Comparison of ENCODE assay signal across 8 cellular contexts in the genomic region with DNA sequence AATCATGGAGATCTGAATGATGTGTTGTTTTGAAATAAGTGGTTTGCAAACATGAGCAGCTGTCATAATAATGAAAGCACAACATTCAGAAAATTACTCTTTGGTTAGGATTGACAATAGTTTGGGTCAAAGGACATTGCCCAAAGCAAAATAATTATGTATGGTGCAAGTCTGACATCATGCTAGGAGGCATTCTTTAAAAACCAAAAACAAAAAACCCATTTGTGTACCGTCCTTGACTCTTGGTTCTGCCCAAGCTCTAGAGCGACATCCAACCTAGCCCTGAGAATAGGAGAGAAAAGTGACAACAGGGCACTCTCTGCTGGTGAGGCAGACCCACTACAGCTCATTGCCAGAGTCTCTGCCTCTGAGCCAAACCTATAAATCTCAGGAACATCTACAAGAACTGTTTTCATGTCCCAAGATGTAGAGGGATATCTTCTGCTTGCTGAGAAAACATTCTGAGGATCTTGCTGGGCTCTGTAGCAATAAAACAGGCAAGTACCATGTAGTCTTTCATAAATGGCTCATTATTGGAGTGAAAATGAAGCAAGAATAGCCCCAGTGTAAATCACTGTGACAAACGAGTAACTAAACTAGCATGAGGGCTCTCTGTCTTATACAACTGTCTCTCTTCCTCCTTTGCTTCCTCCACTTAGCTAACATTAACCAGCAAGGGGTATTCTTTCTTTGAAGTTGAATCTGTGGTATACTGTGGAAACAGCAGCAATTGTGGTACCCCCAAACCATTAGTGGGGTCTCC.
DNase-seq lines count a peak whose midpoint lies in the region; ATAC-seq, FAIRE-seq and TF ChIP-seq lines count a peak whose summit lies in the region.

No MANE protein-coding gene starts in this region.

- FAIRE-seq in bronchial epithelial cell (lab: Jason Lieb, UNC): peak; percentile 36

- TF ChIP-seq CTCF in bronchial epithelial cell (IDR thresholded peaks at IDR 0.05; ENCODE audit: insufficient read depth, low read length, severe bottlenecking) (peak; percentile 66), right lobe of liver (IDR thresholded peaks at IDR 0.05) (peak; percentile 37 to 46 (median 42))

- H3K27ac ChIP-seq in right lobe of liver (no peak overlapping the region), thymus (ENCODE audit: low read depth) (peak overlapping the region; percentile 46)

- H3K9me3 ChIP-seq in right lobe of liver: no peaks in the 10 kb centered on the region
- no peaks in the 10 kb centered on the region for H3K9me3 ChIP-seq in thymus (ENCODE audit: control insufficient read depth)

- DNase-seq in Right ventricle myocardium superior (no peak), cardiac septum (ENCODE audit: low spot score) (no peak), NCI-H1092 treated with DMSO at 0.1 percent for 48 hours (lab: John Stamatoyannopoulos, UW) (peak; percentile 68), T-helper 1 cell (peak in 4 of 5 donors; percentile 31 to 83 (median 40)), bronchial epithelial cell (ENCODE audit: low read depth) (peak; percentile 33), right lobe of liver (no peak)

- intact Hi-C loops in Right ventricle myocardium superior (cut with DNase I) (no loop called here), cardiac septum (cut with DNase I) (no loop called here), right lobe of liver (cut with DNase I) (loop anchor here in 1 of 2 donors (10.0 kb wide), 1 partner anchor 470 kb away; no protein-coding TSS in a partner anchor)

- 18% methylated on average over 3 of the region's 3 CpGs for WGBS in right lobe of liver (ENCODE audit: insufficient coverage, low coverage, low lambda C conversion rate, missing lambda C conversion rate)
- WGBS in thymus: 35% methylated on average over 3 of the region's 3 CpGs

- TF ChIP-seq POLR2A in right lobe of liver (IDR thresholded peaks at IDR 0.05): no peak

- H3K4me3 ChIP-seq in bronchial epithelial cell (ENCODE audit: low read depth, low read length) (no peak overlapping the region), right lobe of liver (no peak overlapping the region), thymus (ENCODE audit: low read length) (no peak overlapping the region)

- H3K4me1 ChIP-seq in right lobe of liver (no peaks in the 10 kb centered on the region), thymus (ENCODE audit: control insufficient read depth, insufficient read depth, low read length) (peaks cover 32% of the 10 kb centered on the region)

- H3K36me3 ChIP-seq in bronchial epithelial cell (ENCODE audit: control insufficient read depth, insufficient read depth, low read length): no peaks in the 10 kb centered on the region
- no peaks in the 10 kb centered on the region for H3K36me3 ChIP-seq in right lobe of liver
- no peaks in the 10 kb centered on the region for H3K36me3 ChIP-seq in thymus (ENCODE audit: control insufficient read depth, insufficient read depth)

- ATAC-seq in Right ventricle myocardium superior (ENCODE audit: poor library complexity) (peak; percentile 69), HG02610 (IDR thresholded peaks at IDR 0.05; ENCODE audit: unreplicated experiment) (peak; percentile 39), right lobe of liver (peak; percentile 63 to 88 (median 78))

- H3K27me3 ChIP-seq in bronchial epithelial cell (ENCODE audit: control insufficient read depth, insufficient read depth, low read length) (peaks cover 2% of the 10 kb centered on the region), right lobe of liver (no peaks in the 10 kb centered on the region), thymus (ENCODE audit: control insufficient read depth, insufficient read depth) (no peaks in the 10 kb centered on the region)

Comparison
In these comparisons a context has a peak if more than half of its experiments do, and no peak if none do; other contexts are left out.
1. DNase-seq: peak in NCI-H1092 treated with DMSO at 0.1 percent for 48 hours (single experiment), T-helper 1 cell (4 of 5) and bronchial epithelial cell (single experiment); none in Right ventricle myocardium superior (single experiment), cardiac septum (single experiment) and right lobe of liver (0 of 3).
2. Peak in every context shown above with its lines, with median percentiles within 50 percentile points of each other: ATAC-seq.